ENCODE assay signal across 1 cellular context in the genomic region with DNA sequence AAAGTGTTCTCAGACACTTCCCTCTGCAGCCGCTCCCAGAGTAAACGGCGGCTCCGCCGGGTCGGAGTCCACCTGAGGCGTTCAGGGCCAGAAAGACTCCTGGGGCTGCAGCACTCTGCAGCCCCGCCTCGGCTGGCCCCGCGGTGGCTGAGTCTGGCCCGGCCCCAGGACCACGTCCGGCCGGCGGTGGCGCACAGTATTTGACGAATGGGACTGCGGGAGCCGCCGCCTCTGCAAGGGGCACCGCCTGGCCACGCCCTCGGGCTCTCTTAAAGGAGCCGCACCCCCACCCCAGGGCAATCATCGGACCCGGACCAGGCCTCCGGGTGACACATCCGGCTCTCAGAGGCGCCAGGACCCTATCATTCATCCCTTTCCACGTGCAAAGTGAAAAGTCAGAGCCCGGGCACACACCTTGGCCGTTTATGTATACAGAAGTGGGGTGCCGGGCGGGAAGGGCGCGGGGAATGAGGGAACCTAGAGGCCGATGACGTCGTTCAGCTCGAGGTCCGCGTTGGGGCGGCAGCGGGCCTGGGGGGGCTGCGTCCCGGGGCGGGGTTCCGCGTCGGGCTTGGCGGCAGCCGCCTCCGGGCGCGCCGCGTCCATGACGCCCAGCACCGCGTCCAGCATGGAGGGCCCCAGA.
TF ChIP-seq lines count a peak whose summit lies in the region.

No MANE protein-coding gene starts in this region.

TF ChIP-seq in GM23338, 12 proteins besides CTCF, POLR2A, EP300 and RAD21 (continued from another document):
- TF ChIP-seq, protein P1, sequence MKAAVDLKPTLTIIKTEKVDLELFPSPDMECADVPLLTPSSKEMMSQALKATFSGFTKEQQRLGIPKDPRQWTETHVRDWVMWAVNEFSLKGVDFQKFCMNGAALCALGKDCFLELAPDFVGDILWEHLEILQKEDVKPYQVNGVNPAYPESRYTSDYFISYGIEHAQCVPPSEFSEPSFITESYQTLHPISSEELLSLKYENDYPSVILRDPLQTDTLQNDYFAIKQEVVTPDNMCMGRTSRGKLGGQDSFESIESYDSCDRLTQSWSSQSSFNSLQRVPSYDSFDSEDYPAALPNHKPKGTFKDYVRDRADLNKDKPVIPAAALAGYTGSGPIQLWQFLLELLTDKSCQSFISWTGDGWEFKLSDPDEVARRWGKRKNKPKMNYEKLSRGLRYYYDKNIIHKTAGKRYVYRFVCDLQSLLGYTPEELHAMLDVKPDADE (IDR thresholded peaks at IDR 0.05), result peak; percentile 31; the same call in 1 of the 2 replicates
- no peak for TF ChIP-seq EZH2 (IDR thresholded peaks at IDR 0.05; ENCODE audit: low read depth, unreplicated experiment)
- peak; percentile 79 for TF ChIP-seq POLR2AphosphoS5 (IDR thresholded peaks at IDR 0.05; ENCODE audit: low read depth)
TF ChIP-seq in GM23338: peak in this region for 3.
